Comparison of ENCODE assay signal across 1 cellular context in the genomic region with DNA sequence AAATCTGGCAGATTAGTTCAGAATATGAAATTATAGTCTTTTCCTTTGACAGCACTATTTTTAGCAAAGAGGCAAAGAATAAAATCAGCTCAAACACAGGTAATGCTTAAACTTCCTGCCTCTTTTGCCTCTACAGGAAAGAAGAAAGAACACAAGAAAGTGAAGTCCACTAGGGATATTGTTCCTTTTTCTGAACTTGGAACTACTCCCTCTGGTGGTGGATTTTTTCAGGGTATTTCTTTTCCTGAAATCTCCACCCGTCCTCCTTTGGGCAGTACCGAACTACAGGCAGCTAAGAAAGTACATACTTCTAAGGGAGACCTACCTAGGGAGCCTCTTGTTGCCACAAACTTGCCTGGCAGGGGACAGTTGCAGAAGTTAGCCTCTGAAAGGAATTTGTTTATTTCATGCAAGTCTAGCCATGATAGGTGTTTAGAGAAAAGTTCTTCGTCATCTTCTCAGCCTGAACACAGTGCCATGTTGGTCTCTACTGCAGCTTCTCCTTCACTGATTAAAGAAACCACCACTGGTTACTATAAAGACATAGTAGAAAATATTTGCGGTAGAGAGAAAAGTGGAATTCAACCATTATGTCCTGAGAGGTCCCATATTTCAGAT.
TF ChIP-seq lines count a peak whose summit lies in the region.

No MANE protein-coding gene starts in this region.

TF ChIP-seq in K562, 482 proteins besides CTCF, POLR2A, EP300 and RAD21 (continued from another document):
- TF ChIP-seq, protein P1, sequence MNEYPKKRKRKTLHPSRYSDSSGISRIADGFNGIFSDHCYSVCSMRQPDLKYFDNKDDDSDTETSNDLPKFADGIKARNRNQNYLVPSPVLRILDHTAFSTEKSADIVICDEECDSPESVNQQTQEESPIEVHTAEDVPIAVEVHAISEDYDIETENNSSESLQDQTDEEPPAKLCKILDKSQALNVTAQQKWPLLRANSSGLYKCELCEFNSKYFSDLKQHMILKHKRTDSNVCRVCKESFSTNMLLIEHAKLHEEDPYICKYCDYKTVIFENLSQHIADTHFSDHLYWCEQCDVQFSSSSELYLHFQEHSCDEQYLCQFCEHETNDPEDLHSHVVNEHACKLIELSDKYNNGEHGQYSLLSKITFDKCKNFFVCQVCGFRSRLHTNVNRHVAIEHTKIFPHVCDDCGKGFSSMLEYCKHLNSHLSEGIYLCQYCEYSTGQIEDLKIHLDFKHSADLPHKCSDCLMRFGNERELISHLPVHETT (CRISPR knock-in tag; conservative IDR thresholded peaks at IDR 0.05 in 1 of 2, IDR thresholded peaks at IDR 0.05 in 1 of 2) = no peak
- TF ChIP-seq HDAC3 (IDR thresholded peaks at IDR 0.05; ENCODE audit: borderline replicate concordance, partially characterized antibody) = no peak
- peak; percentile 48; the same call in 1 of the 2 replicates for TF ChIP-seq TEAD4 (IDR thresholded peaks at IDR 0.05; ENCODE audit: low read length)
- TF ChIP-seq TEAD4 (CRISPR knock-in tag; IDR thresholded peaks at IDR 0.05; ENCODE audit: borderline replicate concordance) = no peak
- TF ChIP-seq, protein P2, sequence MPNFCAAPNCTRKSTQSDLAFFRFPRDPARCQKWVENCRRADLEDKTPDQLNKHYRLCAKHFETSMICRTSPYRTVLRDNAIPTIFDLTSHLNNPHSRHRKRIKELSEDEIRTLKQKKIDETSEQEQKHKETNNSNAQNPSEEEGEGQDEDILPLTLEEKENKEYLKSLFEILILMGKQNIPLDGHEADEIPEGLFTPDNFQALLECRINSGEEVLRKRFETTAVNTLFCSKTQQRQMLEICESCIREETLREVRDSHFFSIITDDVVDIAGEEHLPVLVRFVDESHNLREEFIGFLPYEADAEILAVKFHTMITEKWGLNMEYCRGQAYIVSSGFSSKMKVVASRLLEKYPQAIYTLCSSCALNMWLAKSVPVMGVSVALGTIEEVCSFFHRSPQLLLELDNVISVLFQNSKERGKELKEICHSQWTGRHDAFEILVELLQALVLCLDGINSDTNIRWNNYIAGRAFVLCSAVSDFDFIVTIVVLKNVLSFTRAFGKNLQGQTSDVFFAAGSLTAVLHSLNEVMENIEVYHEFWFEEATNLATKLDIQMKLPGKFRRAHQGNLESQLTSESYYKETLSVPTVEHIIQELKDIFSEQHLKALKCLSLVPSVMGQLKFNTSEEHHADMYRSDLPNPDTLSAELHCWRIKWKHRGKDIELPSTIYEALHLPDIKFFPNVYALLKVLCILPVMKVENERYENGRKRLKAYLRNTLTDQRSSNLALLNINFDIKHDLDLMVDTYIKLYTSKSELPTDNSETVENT (CRISPR knock-in tag; IDR thresholded peaks at IDR 0.05) = no peak
- TF ChIP-seq SMC3 (conservative IDR thresholded peaks at IDR 0.05; ENCODE audit: insufficient read depth, low read depth, low read length) = 0 out of 2 replicates have a peak, but pooled peaks have one; percentile 28
- TF ChIP-seq ZNF668 (CRISPR knock-in tag; IDR thresholded peaks at IDR 0.05) = no peak
- no peak for TF ChIP-seq JUND (IDR thresholded peaks at IDR 0.05; ENCODE audit: borderline replicate concordance, low read depth, low read length)
- peak; percentile 29; the same call in 1 of the 3 replicates for TF ChIP-seq JUND (tag; IDR thresholded peaks at IDR 0.05; ENCODE audit: borderline replicate concordance, low read depth, low read length)
- no peak for TF ChIP-seq SAP30 (IDR thresholded peaks at IDR 0.05; ENCODE audit: borderline replicate concordance, insufficient read depth, low read depth, low read length, poor library complexity, severe bottlenecking)
- TF ChIP-seq EZH2 (IDR thresholded peaks at IDR 0.05; ENCODE audit: borderline replicate concordance, low read depth, low read length) = no peak
- TF ChIP-seq MAFG (tag; conservative IDR thresholded peaks at IDR 0.05) = no peak
- TF ChIP-seq, protein P3, sequence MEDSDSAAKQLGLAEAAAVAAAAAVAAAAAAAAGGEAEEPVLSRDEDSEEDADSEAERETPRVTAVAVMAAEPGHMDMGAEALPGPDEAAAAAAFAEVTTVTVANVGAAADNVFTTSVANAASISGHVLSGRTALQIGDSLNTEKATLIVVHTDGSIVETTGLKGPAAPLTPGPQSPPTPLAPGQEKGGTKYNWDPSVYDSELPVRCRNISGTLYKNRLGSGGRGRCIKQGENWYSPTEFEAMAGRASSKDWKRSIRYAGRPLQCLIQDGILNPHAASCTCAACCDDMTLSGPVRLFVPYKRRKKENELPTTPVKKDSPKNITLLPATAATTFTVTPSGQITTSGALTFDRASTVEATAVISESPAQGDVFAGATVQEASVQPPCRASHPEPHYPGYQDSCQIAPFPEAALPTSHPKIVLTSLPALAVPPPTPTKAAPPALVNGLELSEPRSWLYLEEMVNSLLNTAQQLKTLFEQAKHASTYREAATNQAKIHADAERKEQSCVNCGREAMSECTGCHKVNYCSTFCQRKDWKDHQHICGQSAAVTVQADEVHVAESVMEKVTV (CRISPR knock-in tag; IDR thresholded peaks at IDR 0.05) = 0 out of 2 replicates have a peak, but pooled peaks have one; percentile 12
- peak; percentile 43; the same call in 1 of the 2 replicates for TF ChIP-seq DMBX1 (CRISPR knock-in tag; IDR thresholded peaks at IDR 0.05; ENCODE audit: borderline replicate concordance)
- TF ChIP-seq ARNT (IDR thresholded peaks at IDR 0.05) = 0 out of 4 replicates have a peak, but pooled peaks of 1 of the 2 experiments have one; percentile 23
- TF ChIP-seq PTTG1 (tag; IDR thresholded peaks at IDR 0.05; ENCODE audit: low read depth) = no peak
- no peak for TF ChIP-seq TBP (optimal IDR thresholded peaks at IDR 0.05; ENCODE audit: low read depth, low read length)
- TF ChIP-seq MAFF (IDR thresholded peaks at IDR 0.05; ENCODE audit: low read length) = no peak
- no peak for TF ChIP-seq SRSF1 (IDR thresholded peaks at IDR 0.05; ENCODE audit: low read depth, low read length)
- TF ChIP-seq YBX1 (IDR thresholded peaks at IDR 0.05) = no peak
- no peak for TF ChIP-seq HDGF (IDR thresholded peaks at IDR 0.05)
- 0 out of 2 replicates have a peak, but pooled peaks have one; percentile 21 for TF ChIP-seq PYGO2 (tag; IDR thresholded peaks at IDR 0.05)
- TF ChIP-seq, protein P4, sequence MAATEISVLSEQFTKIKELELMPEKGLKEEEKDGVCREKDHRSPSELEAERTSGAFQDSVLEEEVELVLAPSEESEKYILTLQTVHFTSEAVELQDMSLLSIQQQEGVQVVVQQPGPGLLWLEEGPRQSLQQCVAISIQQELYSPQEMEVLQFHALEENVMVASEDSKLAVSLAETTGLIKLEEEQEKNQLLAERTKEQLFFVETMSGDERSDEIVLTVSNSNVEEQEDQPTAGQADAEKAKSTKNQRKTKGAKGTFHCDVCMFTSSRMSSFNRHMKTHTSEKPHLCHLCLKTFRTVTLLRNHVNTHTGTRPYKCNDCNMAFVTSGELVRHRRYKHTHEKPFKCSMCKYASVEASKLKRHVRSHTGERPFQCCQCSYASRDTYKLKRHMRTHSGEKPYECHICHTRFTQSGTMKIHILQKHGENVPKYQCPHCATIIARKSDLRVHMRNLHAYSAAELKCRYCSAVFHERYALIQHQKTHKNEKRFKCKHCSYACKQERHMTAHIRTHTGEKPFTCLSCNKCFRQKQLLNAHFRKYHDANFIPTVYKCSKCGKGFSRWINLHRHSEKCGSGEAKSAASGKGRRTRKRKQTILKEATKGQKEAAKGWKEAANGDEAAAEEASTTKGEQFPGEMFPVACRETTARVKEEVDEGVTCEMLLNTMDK (IDR thresholded peaks at IDR 0.05; ENCODE audit: borderline replicate concordance, insufficient read depth, low read depth, low read length, poor library complexity, severe bottlenecking) = peak; percentile 53
- no peak for TF ChIP-seq SP2 (IDR thresholded peaks at IDR 0.05; ENCODE audit: extremely low read depth, low read depth, low read length, poor library complexity, severe bottlenecking)
- TF ChIP-seq KHSRP (IDR thresholded peaks at IDR 0.05) = no peak
- TF ChIP-seq WHSC1 (IDR thresholded peaks at IDR 0.05; ENCODE audit: low read length) = no peak
- TF ChIP-seq TEAD2 (tag; IDR thresholded peaks at IDR 0.05) = no peak
- TF ChIP-seq HNRNPL (IDR thresholded peaks at IDR 0.05; ENCODE audit: low read depth, low read length) = no peak
- no peak for TF ChIP-seq MXI1 (IDR thresholded peaks at IDR 0.05; ENCODE audit: low read depth, low read length)
- TF ChIP-seq SIN3B (IDR thresholded peaks at IDR 0.05; ENCODE audit: low read depth) = no peak
- TF ChIP-seq ZFPM2 (CRISPR knock-in tag; IDR thresholded peaks at IDR 0.05) = no peak
- TF ChIP-seq, protein P5, sequence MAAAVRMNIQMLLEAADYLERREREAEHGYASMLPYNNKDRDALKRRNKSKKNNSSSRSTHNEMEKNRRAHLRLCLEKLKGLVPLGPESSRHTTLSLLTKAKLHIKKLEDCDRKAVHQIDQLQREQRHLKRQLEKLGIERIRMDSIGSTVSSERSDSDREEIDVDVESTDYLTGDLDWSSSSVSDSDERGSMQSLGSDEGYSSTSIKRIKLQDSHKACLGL (CRISPR knock-in tag; IDR thresholded peaks at IDR 0.05; ENCODE audit: borderline replicate concordance, poor library complexity, severe bottlenecking) = no peak
- no peak for TF ChIP-seq COPS2 (conservative IDR thresholded peaks at IDR 0.05)
- TF ChIP-seq ZNF175 (CRISPR knock-in tag; IDR thresholded peaks at IDR 0.05; ENCODE audit: low read depth) = no peak
- no peak for TF ChIP-seq NCOR1 (IDR thresholded peaks at IDR 0.05)
- no peak for TF ChIP-seq PURB (CRISPR knock-in tag; IDR thresholded peaks at IDR 0.05; ENCODE audit: low read depth)
- TF ChIP-seq, protein P6, sequence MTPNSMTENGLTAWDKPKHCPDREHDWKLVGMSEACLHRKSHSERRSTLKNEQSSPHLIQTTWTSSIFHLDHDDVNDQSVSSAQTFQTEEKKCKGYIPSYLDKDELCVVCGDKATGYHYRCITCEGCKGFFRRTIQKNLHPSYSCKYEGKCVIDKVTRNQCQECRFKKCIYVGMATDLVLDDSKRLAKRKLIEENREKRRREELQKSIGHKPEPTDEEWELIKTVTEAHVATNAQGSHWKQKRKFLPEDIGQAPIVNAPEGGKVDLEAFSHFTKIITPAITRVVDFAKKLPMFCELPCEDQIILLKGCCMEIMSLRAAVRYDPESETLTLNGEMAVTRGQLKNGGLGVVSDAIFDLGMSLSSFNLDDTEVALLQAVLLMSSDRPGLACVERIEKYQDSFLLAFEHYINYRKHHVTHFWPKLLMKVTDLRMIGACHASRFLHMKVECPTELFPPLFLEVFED (CRISPR knock-in tag; conservative IDR thresholded peaks at IDR 0.05) = no peak
- TF ChIP-seq BRD9 (IDR thresholded peaks at IDR 0.05; ENCODE audit: low read depth, partially characterized antibody) = peak; percentile 24
- TF ChIP-seq ZNF444 (CRISPR knock-in tag; IDR thresholded peaks at IDR 0.05) = no peak
- no peak for TF ChIP-seq NR4A1 (CRISPR knock-in tag; IDR thresholded peaks at IDR 0.05)
- no peak for TF ChIP-seq NR4A1 (tag; IDR thresholded peaks at IDR 0.05)
